Comparison of ENCODE assay signal across 9 cellular contexts in the genomic region with DNA sequence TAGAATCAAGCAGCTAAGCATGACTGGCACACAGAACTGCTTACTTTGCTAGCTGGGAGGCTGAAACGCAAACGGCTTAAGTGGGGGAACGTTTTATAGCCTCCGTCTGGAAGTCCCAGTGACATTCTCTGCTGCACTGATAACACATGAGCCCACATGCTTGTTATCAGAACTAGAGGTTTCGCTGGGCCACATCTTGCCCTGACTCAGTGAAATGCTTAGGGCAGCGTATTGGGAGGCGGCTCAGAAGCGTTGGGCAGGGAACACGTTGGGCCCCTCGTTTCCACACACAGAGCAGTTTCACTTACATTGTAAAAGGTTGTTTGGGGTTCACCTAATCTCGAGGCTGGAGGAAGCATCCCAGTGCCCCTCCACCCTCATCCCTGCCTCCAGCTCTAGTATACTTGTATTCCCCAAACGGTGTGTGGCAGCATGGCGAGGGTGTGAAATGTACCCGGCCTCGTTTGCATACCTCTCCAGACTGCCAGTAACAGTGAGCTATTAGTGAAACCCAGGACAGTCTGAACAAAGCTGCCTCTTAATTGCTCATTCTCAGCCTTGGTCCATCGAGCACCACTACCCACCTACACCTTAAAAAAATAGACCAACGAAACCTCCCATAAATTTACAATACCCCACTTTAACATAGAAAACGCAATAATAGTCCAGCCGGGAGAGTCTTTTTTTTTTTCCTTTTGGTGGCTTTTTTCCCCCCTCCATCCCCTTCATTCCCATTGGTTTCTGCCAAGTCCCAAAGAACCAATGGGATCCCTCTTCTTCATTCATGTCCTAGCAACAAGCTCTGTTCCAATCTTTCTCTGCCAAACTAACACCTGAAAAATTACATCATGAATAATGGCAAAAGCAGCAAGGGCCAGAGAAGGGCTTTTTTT.
DNase-seq lines count a peak whose midpoint lies in the region; ATAC-seq and TF ChIP-seq lines count a peak whose summit lies in the region.
"Had no signal": no experiment of that assay in that cellular context is flagged by ENCODE, and none has a peak within 500 bp of the region (broad histone marks: within the 10 kb centered on the region; RNA-seq: fewer than 3 reads in every experiment).

No MANE protein-coding gene starts in this region.

- H3K4ac ChIP-seq in trophoblast cell (ENCODE audit: low read depth, low read length): peak overlapping the region; percentile 60

- no peak overlapping the region for H4K12ac ChIP-seq in trophoblast cell (ENCODE audit: low read depth, low read length)

- 33 to 52% methylated on average over 6 to 12 of the region's 19 CpGs for WGBS in gastroesophageal sphincter (ENCODE audit: low coverage in 1 of 2), 2 donors
- 100% methylated on average over 3 of the region's 19 CpGs for WGBS in trophoblast cell (ENCODE audit: extremely low coverage, insufficient coverage, insufficient read length)

- peak; percentile 93 for DNase-seq in DMS79 treated with DMSO at 0.1 percent for 48 hours (lab: John Stamatoyannopoulos, UW)
- DNase-seq in NCI-H774 (lab: John Stamatoyannopoulos, UW): peak; percentile 69
- DNase-seq in trophoblast cell: no peak
- DNase-seq in SHP77 treated with DMSO at 0.1 percent for 48 hours (lab: John Stamatoyannopoulos, UW): no peak
- DNase-seq in HCEC 1CT: no peak
- DNase-seq in activated CD4-positive, alpha-beta T cell treated with anti-CD3 and anti-CD28 coated beads, Interleukin-2, amount 50 U/mL, for 1 hour: no peak
- DNase-seq: activated naive CD4-positive, alpha-beta T cell treated with Interleukin-2 at 50 U/mL for 16 hours had no signal

- H3K4me1 ChIP-seq in gastroesophageal sphincter (peaks cover 15 to 51% (median 16%) of the 10 kb centered on the region in 3 donors), trophoblast cell (ENCODE audit: control insufficient read depth in 1 of 2, insufficient read depth in 2 of 2, low read length in 2 of 2) (peaks cover 11 to 19% of the 10 kb centered on the region in 2 experiments)

- H3K36me3 ChIP-seq in gastroesophageal sphincter (no peaks in the 10 kb centered on the region), trophoblast cell (ENCODE audit: control insufficient read depth in 1 of 2, insufficient read depth in 2 of 2, low read length in 2 of 2) (no peaks in the 10 kb centered on the region)

- H3K18ac ChIP-seq in trophoblast cell (ENCODE audit: low read length): peak overlapping the region; percentile 61

- H3K27me3 ChIP-seq in gastroesophageal sphincter (no peaks in the 10 kb centered on the region), trophoblast cell (ENCODE audit: insufficient read depth, low read length) (no peaks in the 10 kb centered on the region)

- H3K9me3 ChIP-seq in gastroesophageal sphincter (no peaks in the 10 kb centered on the region), trophoblast cell (ENCODE audit: insufficient read depth, low read depth, low read length) (peaks cover 2% of the 10 kb centered on the region)

- no peak overlapping the region for H2AK5ac ChIP-seq in trophoblast cell (ENCODE audit: low read length)

- peak overlapping the region; percentile 83 for H4K8ac ChIP-seq in trophoblast cell (ENCODE audit: low read depth, low read length)

- H3K79me1 ChIP-seq in trophoblast cell (ENCODE audit: low read length): peaks cover 11% of the 10 kb centered on the region

- TF ChIP-seq EP300 in gastroesophageal sphincter (IDR thresholded peaks at IDR 0.05): no peak

- TF ChIP-seq POLR2A in gastroesophageal sphincter (IDR thresholded peaks at IDR 0.05): no peak

- H3K4me3 ChIP-seq in gastroesophageal sphincter (peak overlapping the region in 1 of 2 donors; percentile 25), trophoblast cell (ENCODE audit: low read depth, low read length) (no peak overlapping the region)

- peak overlapping the region; percentile 47 for H4K91ac ChIP-seq in trophoblast cell (ENCODE audit: low read depth, low read length)

- no peak overlapping the region for H3K23ac ChIP-seq in trophoblast cell (ENCODE audit: low read length)

- TF ChIP-seq CTCF in gastroesophageal sphincter (IDR thresholded peaks at IDR 0.05): no peak

- no peak overlapping the region for H3K9ac ChIP-seq in trophoblast cell (ENCODE audit: low read length)

- peak overlapping the region; percentile 81 to 87 (median 82) for H3K27ac ChIP-seq in gastroesophageal sphincter
- no peak overlapping the region for H3K27ac ChIP-seq in trophoblast cell (ENCODE audit: low read depth, low read length)

- H2BK5ac ChIP-seq in trophoblast cell (ENCODE audit: low read depth, low read length, poor library complexity): peak overlapping the region; percentile 18

- H3K79me2 ChIP-seq in trophoblast cell (ENCODE audit: control insufficient read depth, insufficient read depth, low read length, poor library complexity): no peaks in the 10 kb centered on the region

- H2BK120ac ChIP-seq in trophoblast cell (ENCODE audit: insufficient read depth, low read length, poor library complexity): peak overlapping the region; percentile 85

- H3K14ac ChIP-seq in trophoblast cell (ENCODE audit: low read length): peak overlapping the region; percentile 73

- ATAC-seq in gastroesophageal sphincter (peak; percentile 56), HG02870 (IDR thresholded peaks at IDR 0.05; ENCODE audit: unreplicated experiment) (no peak)

- peak overlapping the region; percentile 93 for H2BK12ac ChIP-seq in trophoblast cell (ENCODE audit: low read length)

- no peak overlapping the region for H3K4me2 ChIP-seq in trophoblast cell (ENCODE audit: low read length)

- H2AFZ ChIP-seq in trophoblast cell (ENCODE audit: insufficient read depth, low read length, poor library complexity): no peak overlapping the region

Comparison
In these comparisons a context has a peak if more than half of its experiments do, and no peak if none do; other contexts are left out.
1. DNase-seq: peak in DMS79 treated with DMSO at 0.1 percent for 48 hours (single experiment) and NCI-H774 (single experiment); none in trophoblast cell (0 of 2), SHP77 treated with DMSO at 0.1 percent for 48 hours (single experiment), HCEC 1CT (single experiment) and activated CD4-positive, alpha-beta T cell treated with anti-CD3 and anti-CD28 coated beads, Interleukin-2, amount 50 U/mL, for 1 hour (single experiment).